In the genomic region with DNA sequence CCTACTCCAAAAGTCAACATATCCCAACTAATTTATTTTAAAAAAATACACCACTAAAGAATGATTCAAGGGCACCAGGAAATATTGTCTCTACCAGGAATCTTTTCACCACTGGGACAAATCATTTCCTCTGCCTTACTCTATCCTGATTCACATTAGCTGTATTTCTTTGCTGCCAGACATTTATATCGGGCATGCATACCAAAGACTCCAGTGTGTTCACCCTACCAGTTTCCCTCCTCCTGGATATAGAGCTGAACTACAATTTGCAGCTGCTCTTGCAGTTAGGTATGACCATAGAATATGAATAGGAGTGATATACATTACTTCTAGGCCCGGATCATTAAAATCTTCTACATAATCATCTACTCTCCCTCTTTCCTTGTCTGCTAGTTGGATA, we compare ENCODE assay signal across 22 cellular contexts. TPM values are rescaled to one million over a fixed set of nuclear protein-coding genes. Genes with fewer than 3 reads are reported as not detected.
"Had no signal": no experiment of that assay in that cellular context is flagged by ENCODE, and none has a peak within 500 bp of the region (broad histone marks: within the 10 kb centered on the region; RNA-seq: fewer than 3 reads in every experiment).

No MANE protein-coding gene starts in this region.

- DNase-seq: IMR-90, Karpas-422, KG1, MM.1S, NCI-H1092 treated with DMSO at 0.1 percent for 48 hours, NCI-H1436, NCI-H187, NCI-H2029, NCI-H2081 treated with DMSO at 0.1 percent for 48 hours, NCI-H2171 treated with DMSO at 0.1 percent for 48 hours, NCI-H345, NCI-H446 treated with DMSO at 0.1 percent for 48 hours, NCI-H510A treated with DMSO at 0.1 percent for 48 hours, NCI-H82, Right ventricle myocardium superior, RPMI8226, SIG-M5, T-helper 1 cell had no signal

- H3K4me1 ChIP-seq: SJSA1 had no signal

- H3K4me3 ChIP-seq: SJSA1, SK-N-MC had no signal

- H3K9me3 ChIP-seq: SJSA1 had no signal

- H3K36me3 ChIP-seq: SJSA1 had no signal

- H3K27me3 ChIP-seq: SJSA1 had no signal

- ATAC-seq: HepG2 had no signal

- H3K27ac ChIP-seq: SJSA1, SK-N-MC had no signal

RNA-seq across cellular contexts. Expression of a gene that starts 7.6 kb away (rescaled TPM):
- total RNA-seq: HepG2, HT1080, Right ventricle myocardium superior had no signal
- polyA plus RNA-seq: HepG2 had no signal
